14 cellular contexts compared by ENCODE assay signal in the genomic region with DNA sequence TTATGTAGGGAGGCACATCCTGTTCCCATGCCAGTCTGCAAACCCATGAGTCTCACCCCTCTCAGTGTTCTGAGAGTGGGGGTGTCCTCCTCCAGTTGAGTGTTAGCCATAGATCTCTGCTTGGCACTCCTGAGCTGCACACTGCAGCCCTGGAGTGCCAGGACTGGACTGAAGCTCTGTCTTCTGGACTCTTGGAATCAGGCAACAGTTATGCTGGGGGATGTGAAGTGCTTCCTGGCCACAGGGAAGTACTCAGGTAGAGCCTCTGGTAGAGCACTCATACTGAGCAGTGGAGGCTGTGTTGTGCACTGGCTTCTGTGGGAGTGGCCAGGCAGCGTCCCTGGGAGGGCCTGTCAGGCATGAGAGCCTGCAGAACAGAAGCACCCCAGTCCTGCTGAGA. TPM values are rescaled to one million over a fixed set of nuclear protein-coding genes. Genes with fewer than 3 reads are reported as not detected.
"Had no signal": no experiment of that assay in that cellular context is flagged by ENCODE, and none has a peak within 500 bp of the region (broad histone marks: within the 10 kb centered on the region; RNA-seq: fewer than 3 reads in every experiment).

No MANE protein-coding gene starts in this region.

- H3K4me3 ChIP-seq: cardiac muscle cell, skin epidermis, transverse colon had no signal

- H3K36me3 ChIP-seq: cardiac muscle cell, transverse colon had no signal

- H3K27ac ChIP-seq: cardiac muscle cell, skin epidermis had no signal

- ATAC-seq: activated naive CD8-positive, alpha-beta T cell treated with anti-CD3 and anti-CD28 coated beads, Interleukin-2, amount 50 U/mL, for 24 hours; esophagus mucosa had no signal

- DNase-seq: activated CD4-positive, CD25-positive, alpha-beta regulatory T cell treated with anti-CD3 and anti-CD28 coated beads, Interleukin-2, amount 50 U/mL, for 72 hours; activated naive CD4-positive, alpha-beta T cell treated with Interleukin-2 at 50 U/mL for 16 hours; activated naive CD8-positive, alpha-beta T cell treated with anti-CD3 and anti-CD28 coated beads, Interleukin-2, amount 50 U/mL, for 24 hours; stimulated activated CD4-positive, alpha-beta T cell treated with anti-CD3 and anti-CD28 coated beads, Interleukin-4, amount 100 ng/mL, for 24 hours; stimulated activated naive CD4-positive, alpha-beta T cell treated with Interleukin-2 at 50 U/mL for 16 hours; T-helper 1 cell; T1000; transverse colon had no signal

- H3K27me3 ChIP-seq: cardiac muscle cell, transverse colon had no signal

RNA-seq across cellular contexts. Expression of gene SERPINB7, which starts 43.0 kb away (rescaled TPM):
- total RNA-seq: activated CD8-positive, alpha-beta memory T cell treated with anti-CD3 and anti-CD28 coated beads for 36 hours; cardiac muscle cell; mesenteric fat pad; neural crest cell; transverse colon had no signal
